In the genomic region with DNA sequence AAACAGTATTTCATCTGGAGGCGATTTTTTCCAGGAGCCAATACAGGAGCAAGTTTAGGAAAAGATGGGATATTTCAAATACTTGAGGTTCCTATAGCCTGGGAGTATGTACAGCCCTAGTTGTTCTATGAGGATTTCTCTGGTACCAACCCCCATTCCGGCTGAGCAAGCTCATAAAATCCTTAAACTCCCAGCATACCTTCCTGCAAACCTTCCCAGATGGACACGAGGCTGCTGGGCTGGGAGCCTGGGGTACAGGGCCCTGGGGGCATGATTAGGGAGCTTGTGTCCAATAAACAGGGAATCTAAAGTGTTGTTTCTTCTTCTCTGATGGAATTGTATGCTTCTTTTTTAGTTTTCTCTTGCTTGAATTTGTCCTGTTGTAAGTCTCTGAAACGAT, we compare ENCODE assay signal across 10 cellular contexts. TPM values are rescaled to one million over a fixed set of nuclear protein-coding genes. Genes with fewer than 3 reads are reported as not detected.
DNase-seq lines count a peak whose midpoint lies in the region; ATAC-seq, FAIRE-seq and TF ChIP-seq lines count a peak whose summit lies in the region.
"Had no signal": no experiment of that assay in that cellular context is flagged by ENCODE, and none has a peak within 500 bp of the region (broad histone marks: within the 10 kb centered on the region; RNA-seq: fewer than 3 reads in every experiment).

No MANE protein-coding gene starts in this region.

- H4K20me1 ChIP-seq in GM23248 (ENCODE audit: insufficient read depth), result peaks cover 7% of the 10 kb centered on the region; the same call in 1 of the 2 replicates

- peaks cover 65% of the 10 kb centered on the region for H3K79me2 ChIP-seq in GM23248 (ENCODE audit: insufficient read depth)

- H3K27ac ChIP-seq in GM23248, result peak overlapping the region; percentile 97
- H3K27ac ChIP-seq in SJCRH30, result no peak overlapping the region; the same call in none of the 2 replicates

- no peak for FAIRE-seq in GM12891 (lab: Jason Lieb, UNC)

- H3K27me3 ChIP-seq in GM23248 (replicated peaks; ENCODE audit: insufficient read depth), result no peaks in the 10 kb centered on the region
- H3K27me3 ChIP-seq in SJCRH30, result no peaks in the 10 kb centered on the region
- H3K27me3 ChIP-seq in skeletal muscle satellite cell (ENCODE audit: control insufficient read depth, insufficient read depth, low read length), result no peaks in the 10 kb centered on the region

- H3K4me2 ChIP-seq in GM23248 (ENCODE audit: unreplicated experiment), result peak overlapping the region; percentile 99
- peak overlapping the region; percentile 95 for H3K4me2 ChIP-seq in skeletal muscle satellite cell (ENCODE audit: low read length)

- peak; percentile 42 for DNase-seq in GM23248
- peak in 1 of 2 experiments; percentile 24 for DNase-seq in SJCRH30
- no peak for DNase-seq in fibroblast of mammary gland (ENCODE audit: low read depth)
- DNase-seq in NK-92 treated with Interleukin-12 subunit alpha and Interleukin-12 subunit beta, amount 100 ng/mL, for 24 hours (lab: John Stamatoyannopoulos, UW), result no peak
- DNase-seq in GM12891 (ENCODE audit: insufficient read length, low spot score), result no peak
- DNase-seq in NCI-H1436 treated with DMSO at 0.1 percent for 48 hours (lab: John Stamatoyannopoulos, UW), result no peak
- DNase-seq: NCI-H1417 treated with DMSO at 0.1 percent for 48 hours had no signal

- TF ChIP-seq CTCF in fibroblast of mammary gland (conservative IDR thresholded peaks at IDR 0.05; ENCODE audit: control insufficient read depth, insufficient read depth, low read depth, low read length), result no peak

- in situ Hi-C loops in GM23248 (cut with MboI), result no loop called here

- H3F3A ChIP-seq in GM23248 (ENCODE audit: insufficient read depth), result peaks cover 20% of the 10 kb centered on the region

- H3K4me3 ChIP-seq in GM23248 (peak overlapping the region; percentile 95), SJCRH30 (peak overlapping the region; percentile 95), fibroblast of mammary gland (ENCODE audit: control insufficient read depth, low read depth, low read length) (peak overlapping the region; percentile 97), skeletal muscle satellite cell (ENCODE audit: low read length) (peak overlapping the region; percentile 100)

- no peak overlapping the region for H2AFZ ChIP-seq in GM23248

- H3K9me3 ChIP-seq in GM23248 (ENCODE audit: low read depth) (no peaks in the 10 kb centered on the region), SJCRH30 (replicated peaks) (no peaks in the 10 kb centered on the region), skeletal muscle satellite cell (replicated peaks; ENCODE audit: low read length) (no peaks in the 10 kb centered on the region)

- no peak for ATAC-seq in HG02938 (IDR thresholded peaks at IDR 0.05; ENCODE audit: unreplicated experiment)

- H3K4me1 ChIP-seq in GM23248 (ENCODE audit: insufficient read depth) (0 out of 2 replicates have a peak, but pooled peaks cover 14% of the 10 kb centered on the region), SJCRH30 (no peaks in the 10 kb centered on the region), skeletal muscle satellite cell (ENCODE audit: control insufficient read depth, insufficient read depth, low read length) (peaks cover 15% of the 10 kb centered on the region)

- no peaks in the 10 kb centered on the region for H3K9me2 ChIP-seq in GM23248 (ENCODE audit: insufficient read depth)

- 14 to 18% methylated on average over 4 of the region's 4 CpGs for WGBS in GM23248 (ENCODE audit: low coverage in 1 of 2, low lambda C conversion rate in 2 of 2, missing lambda C conversion rate in 2 of 2), 2 experiments

- peaks cover 39% of the 10 kb centered on the region for H3K36me3 ChIP-seq in GM23248 (ENCODE audit: low read depth)
- peaks cover 48% of the 10 kb centered on the region for H3K36me3 ChIP-seq in SJCRH30
- H3K36me3 ChIP-seq in skeletal muscle satellite cell (ENCODE audit: insufficient read depth, low read length), result peaks cover 51% of the 10 kb centered on the region

- H3K9ac ChIP-seq in GM23248 (peak overlapping the region; percentile 99), skeletal muscle satellite cell (ENCODE audit: low read depth, low read length) (peak overlapping the region; percentile 100)

- no peak for TF ChIP-seq POLR2A in GM12891 (IDR thresholded peaks at IDR 0.05; ENCODE audit: low read depth, low read length)

TF ChIP-seq in GM12891, 5 proteins besides CTCF, POLR2A, EP300 and RAD21:
- no peak for TF ChIP-seq POU2F2 (IDR thresholded peaks at IDR 0.05; ENCODE audit: low read depth, low read length)
- TF ChIP-seq SPI1 (IDR thresholded peaks at IDR 0.05; ENCODE audit: low read depth, low read length), result no peak
- no peak for TF ChIP-seq PAX5 (IDR thresholded peaks at IDR 0.05; ENCODE audit: insufficient read depth, low read length, severe bottlenecking)
- TF ChIP-seq POLR2AphosphoS5 (IDR thresholded peaks at IDR 0.05; ENCODE audit: low read depth, low read length), result no peak
- TF ChIP-seq TAF1 (IDR thresholded peaks at IDR 0.05; ENCODE audit: low read depth, low read length), result no peak

RNA-seq across cellular contexts. Expression of a gene that starts 1.5 kb away (rescaled TPM):
- 46.0 and 50.5 TPM in 2 replicates for total RNA-seq in GM23248 (2014; rRNA removed; shearing (Covaris generic))
- polyA plus RNA-seq in GM23248 (2016; fragmentation: Nextera tagmentation; extraction: Ambion mirVana), result 42.5 and 47.2 TPM in 2 replicates
- 98.7 and 109 TPM in 2 replicates for total RNA-seq in SJCRH30 (2014; rRNA removed; shearing (Covaris generic))
- total RNA-seq in skeletal muscle satellite cell (2012; rRNA removed), result 58.1 and 66.8 TPM in 2 replicates
- 141 TPM for polyA plus RNA-seq in GM12891 (2012; ENCODE audit: low read depth, missing spikeins)

RNA-seq across cellular contexts. Expression of a gene that starts 7.0 kb away (rescaled TPM):
- total RNA-seq in GM23248 (2014; rRNA removed; shearing (Covaris generic)), result not detected in 2 replicates
- not detected in 2 replicates for polyA plus RNA-seq in GM23248 (2016; fragmentation: Nextera tagmentation; extraction: Ambion mirVana)
- total RNA-seq in SJCRH30 (2014; rRNA removed; shearing (Covaris generic)), result not detected in 2 replicates
- total RNA-seq in skeletal muscle satellite cell (2012; rRNA removed), result not detected in 2 replicates
- 285 TPM for polyA plus RNA-seq in GM12891 (2012; ENCODE audit: low read depth, missing spikeins)
- total RNA-seq: myocyte had no signal

RNA-seq across cellular contexts. Expression of a gene that starts 29.2 kb away (rescaled TPM):
- total RNA-seq in GM23248 (2014; rRNA removed; shearing (Covaris generic)), result not detected in 2 replicates
- not detected in 2 replicates for polyA plus RNA-seq in GM23248 (2016; fragmentation: Nextera tagmentation; extraction: Ambion mirVana)
- not detected in 2 replicates for total RNA-seq in SJCRH30 (2014; rRNA removed; shearing (Covaris generic))
- not detected in 2 replicates for total RNA-seq in skeletal muscle satellite cell (2012; rRNA removed)
- 45.4 TPM for polyA plus RNA-seq in GM12891 (2012; ENCODE audit: low read depth, missing spikeins)
- total RNA-seq: myocyte had no signal

RNA-seq across cellular contexts. Expression of a gene that starts 30.5 kb away (rescaled TPM):
- total RNA-seq in GM23248 (2014; rRNA removed; shearing (Covaris generic)), result 161 and 198 TPM in 2 replicates
- 88.2 and 90.8 TPM in 2 replicates for polyA plus RNA-seq in GM23248 (2016; fragmentation: Nextera tagmentation; extraction: Ambion mirVana)
- 165 and 188 TPM in 2 replicates for total RNA-seq in SJCRH30 (2014; rRNA removed; shearing (Covaris generic))
- total RNA-seq in skeletal muscle satellite cell (2012; rRNA removed), result 119 and 124 TPM in 2 replicates
- polyA plus RNA-seq in GM12891 (2012; ENCODE audit: low read depth, missing spikeins), result 188 TPM

RNA-seq across cellular contexts. Expression of a gene that starts 33.7 kb away (rescaled TPM):
- 0.76 and 3.3 TPM in 2 replicates for total RNA-seq in GM23248 (2014; rRNA removed; shearing (Covaris generic))
- polyA plus RNA-seq in GM23248 (2016; fragmentation: Nextera tagmentation; extraction: Ambion mirVana), result 5.6 and 5.9 TPM in 2 replicates
- total RNA-seq in SJCRH30 (2014; rRNA removed; shearing (Covaris generic)), result 1.8 and 2.0 TPM in 2 replicates
- 0.66 and 2.5 TPM in 2 replicates for total RNA-seq in skeletal muscle satellite cell (2012; rRNA removed)
- 4.3 TPM for polyA plus RNA-seq in GM12891 (2012; ENCODE audit: low read depth, missing spikeins)
